In the genomic region with DNA sequence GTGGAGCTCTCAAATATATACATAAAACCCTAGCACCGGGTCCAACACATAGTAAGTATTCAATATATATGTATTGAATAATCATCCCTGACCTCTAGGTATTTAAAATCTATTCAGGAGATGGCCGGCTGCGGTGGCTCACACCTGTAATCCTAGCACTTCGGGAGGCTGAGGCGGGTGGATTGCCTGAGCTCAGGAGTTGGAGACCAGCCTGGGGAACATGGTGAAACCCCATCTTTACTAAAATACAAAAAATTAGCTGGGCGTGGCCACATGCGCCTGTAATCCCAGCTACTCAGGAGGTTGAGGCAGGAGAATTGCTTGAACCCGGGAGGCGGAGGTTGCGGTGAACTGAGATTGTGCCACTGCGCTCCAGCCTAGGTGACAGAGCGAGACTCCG, we compare ENCODE assay signal across 6 cellular contexts. TPM values are rescaled to one million over a fixed set of nuclear protein-coding genes. Genes with fewer than 3 reads are reported as not detected.
DNase-seq lines count a peak whose midpoint lies in the region; ATAC-seq and TF ChIP-seq lines count a peak whose summit lies in the region.
"Not testable (repeated sequence)": the region's sequence is repeated elsewhere in the genome, so short reads cannot be mapped to it uniquely, and the experiment has no call there.

No MANE protein-coding gene starts in this region.

- not testable (repeated sequence) for H3K27ac ChIP-seq in ACC112 (ENCODE audit: low read depth, low read length); KMS-11
- peak overlapping the region in 55 of 59 donors; percentile 1 to 100 (median 98) for H3K27ac ChIP-seq in dorsolateral prefrontal cortex
- peak overlapping the region; percentile 69 to 96 (median 86) for H3K27ac ChIP-seq in right lobe of liver
- H3K27ac ChIP-seq in sigmoid colon, result peak overlapping the region; percentile 93 to 100 (median 96)

- intact Hi-C loops in dorsolateral prefrontal cortex (cut with DNase I), result loop anchor here (10.0 kb wide), 3 partner anchors 52 to 1002 kb away; a partner anchor contains a TSS
- intact Hi-C loops in right lobe of liver (cut with DNase I), result not testable (repeated sequence)
- intact Hi-C loops in sigmoid colon (cut with DNase I), result loop anchor here (10.0 kb wide), 3 partner anchors 218 to 1222 kb away; a partner anchor contains a TSS

- H4K20me1 ChIP-seq in KMS-11 (ENCODE audit: insufficient read depth), result not testable (repeated sequence)

- H3K36me3 ChIP-seq in ACC112 (ENCODE audit: insufficient read depth, low read length); KMS-11 (ENCODE audit: insufficient read depth); right lobe of liver; sigmoid colon: not testable (repeated sequence)

- H3K4me1 ChIP-seq in ACC112 (ENCODE audit: control insufficient read depth, insufficient read depth, low read length, unreplicated experiment) (peaks cover 24% of the 10 kb centered on the region), KMS-11 (ENCODE audit: low read depth, poor library complexity, severe bottlenecking) (peaks cover 66% of the 10 kb centered on the region), right lobe of liver (peaks cover 0 to 15% (median 7%) of the 10 kb centered on the region in 4 donors), sigmoid colon (peaks cover 0 to 48% (median 46%) of the 10 kb centered on the region in 4 donors)

- H3K79me2 ChIP-seq in ACC112 (ENCODE audit: control insufficient read depth, insufficient read depth, low read length, unreplicated experiment) (peaks cover 13% of the 10 kb centered on the region), KMS-11 (ENCODE audit: insufficient read depth, low read depth) (peaks cover 11% of the 10 kb centered on the region)

- peak overlapping the region; percentile 99 for H3K27ac Mint-ChIP-seq in activated T-cell treated with anti-CD3 and anti-CD28 coated beads, Interleukin-2, amount 50 U/mL, for 24 hours

- not testable (repeated sequence) for H3K27me3 Mint-ChIP-seq in activated T-cell treated with anti-CD3 and anti-CD28 coated beads, Interleukin-2, amount 50 U/mL, for 24 hours

- H3K4me1 Mint-ChIP-seq in activated T-cell treated with anti-CD3 and anti-CD28 coated beads, Interleukin-2, amount 50 U/mL, for 24 hours (ENCODE audit: low read depth), result peaks cover 58% of the 10 kb centered on the region

- ATAC-seq in right lobe of liver, result not testable (repeated sequence)

- DNase-seq in activated T-cell treated with anti-CD3 and anti-CD28 coated beads, Interleukin-2, amount 50 U/mL, for 24 hours; dorsolateral prefrontal cortex; right lobe of liver; sigmoid colon: not testable (repeated sequence)

- not testable (repeated sequence) for TF ChIP-seq POLR2A in right lobe of liver (IDR thresholded peaks at IDR 0.05); sigmoid colon (IDR thresholded peaks at IDR 0.05)

- not testable (repeated sequence) for TF ChIP-seq EP300 in sigmoid colon (IDR thresholded peaks at IDR 0.05)

- peak overlapping the region; percentile 71 for H3K4me2 ChIP-seq in KMS-11

- H3K36me3 Mint-ChIP-seq in activated T-cell treated with anti-CD3 and anti-CD28 coated beads, Interleukin-2, amount 50 U/mL, for 24 hours (ENCODE audit: low read depth), result peaks cover 43% of the 10 kb centered on the region

- H3K9me3 Mint-ChIP-seq in activated T-cell treated with anti-CD3 and anti-CD28 coated beads, Interleukin-2, amount 50 U/mL, for 24 hours, result not testable (repeated sequence)

- H3K4me3 Mint-ChIP-seq in activated T-cell treated with anti-CD3 and anti-CD28 coated beads, Interleukin-2, amount 50 U/mL, for 24 hours, result peak overlapping the region; percentile 90

- H3K4me3 ChIP-seq in ACC112 (ENCODE audit: low read depth, low read length); KMS-11 (IDR thresholded peaks at IDR 0.05; ENCODE audit: insufficient read depth, low read depth, low read length): not testable (repeated sequence)
- H3K4me3 ChIP-seq in dorsolateral prefrontal cortex (peak overlapping the region in 25 of 59 donors; percentile 11 to 88 (median 77)), right lobe of liver (peak overlapping the region in 2 of 3 donors; percentile 6 to 64), sigmoid colon (peak overlapping the region in 1 of 4 donors; percentile 92)

- not testable (repeated sequence) for TF ChIP-seq CTCF in KMS-11 (conservative IDR thresholded peaks at IDR 0.05; ENCODE audit: low read depth, low read length); dorsolateral prefrontal cortex (IDR thresholded peaks at IDR 0.05 in 54 of 56, conservative IDR thresholded peaks at IDR 0.05 in 2 of 56; ENCODE audit: low read depth in 1 of 56, partially characterized antibody in 56 of 56); right lobe of liver (IDR thresholded peaks at IDR 0.05); sigmoid colon (IDR thresholded peaks at IDR 0.05)

- H3K9me3 ChIP-seq in right lobe of liver, sigmoid colon: not testable (repeated sequence)

- 79% methylated on average over 9 of the region's 13 CpGs for WGBS in right lobe of liver (ENCODE audit: insufficient coverage, low coverage, low lambda C conversion rate, missing lambda C conversion rate)
- WGBS in sigmoid colon, 2 donors, result 69 to 85% methylated on average over 13 of the region's 13 CpGs

- peak overlapping the region; percentile 15 for H2AFZ ChIP-seq in ACC112 (ENCODE audit: low read length, unreplicated experiment)
- peak overlapping the region; percentile 47; the same call in 1 of the 2 replicates for H2AFZ ChIP-seq in KMS-11 (ENCODE audit: low read depth)

- H3K27me3 ChIP-seq in ACC112 (ENCODE audit: insufficient read depth, low read length); KMS-11 (ENCODE audit: insufficient read depth, low read depth); dorsolateral prefrontal cortex; right lobe of liver; sigmoid colon: not testable (repeated sequence)

- H3K9ac ChIP-seq in KMS-11, result not testable (repeated sequence)

RNA-seq across cellular contexts. Expression of a gene that starts 0.7 kb away (rescaled TPM):
- total RNA-seq in dorsolateral prefrontal cortex, result 10 to 100 TPM in 27 of 120 experiments, 1 to 10 TPM in 92, under 1 TPM in 1; 0.87 to 23.5 (median 7.2) TPM
- total RNA-seq in right lobe of liver, result 1 to 10 TPM; 3.7 to 9.2 (median 5.7) TPM
- total RNA-seq in sigmoid colon, result 10 to 100 TPM in 3 of 4 donors, 1 to 10 TPM in 1; 5.0 to 13.3 (median 10.4) TPM
- polyA plus RNA-seq in sigmoid colon, result 10 to 100 TPM; 15.5 to 56.2 (median 15.6) TPM

RNA-seq across cellular contexts. Expression of a gene that starts 3.1 kb away (rescaled TPM):
- total RNA-seq in dorsolateral prefrontal cortex (10 to 100 TPM; 42.9 to 89.4 (median 59.4) TPM), right lobe of liver (10 to 100 TPM; 15.5 to 29.5 (median 24.3) TPM), sigmoid colon (10 to 100 TPM; 53.6 to 67.7 (median 57.0) TPM)
- 10 to 100 TPM; 16.6 to 55.2 (median 19.8) TPM for polyA plus RNA-seq in sigmoid colon

RNA-seq across cellular contexts. Expression of a gene that starts 9.0 kb away (rescaled TPM):
- total RNA-seq in dorsolateral prefrontal cortex, result 10 to 100 TPM in 1 of 120 experiments, 1 to 10 TPM in 119; 1.6 to 11.4 (median 5.2) TPM
- total RNA-seq in right lobe of liver, result 1 to 10 TPM in 4 of 6 experiments, under 1 TPM in 2; 0.81 to 3.4 (median 1.8) TPM
- 1 to 10 TPM; 1.9 to 8.9 (median 5.3) TPM for total RNA-seq in sigmoid colon
- 10 to 100 TPM in 1 of 3 donors, 1 to 10 TPM in 1, not detected in 1; 2.4 to 10.6 TPM for polyA plus RNA-seq in sigmoid colon

RNA-seq across cellular contexts. Expression of a gene that starts 14.9 kb away (rescaled TPM):
- total RNA-seq in dorsolateral prefrontal cortex (10 to 100 TPM; 34.1 to 70.5 (median 51.5) TPM), right lobe of liver (10 to 100 TPM; 50.5 to 90.4 (median 60.9) TPM), sigmoid colon (100 to 1,000 TPM in 2 of 4 donors, 10 to 100 TPM in 2; 61.5 to 118 (median 95.1) TPM)
- polyA plus RNA-seq in sigmoid colon, result 100 to 1,000 TPM in 2 of 3 donors, 10 to 100 TPM in 1; 95.2 to 220 (median 189) TPM

RNA-seq across cellular contexts. Expression of a gene that starts 17.2 kb away (rescaled TPM):
- total RNA-seq in dorsolateral prefrontal cortex (100 to 1,000 TPM in 4 of 120 experiments, 10 to 100 TPM in 116; 58.7 to 102 (median 81.9) TPM), right lobe of liver (10 to 100 TPM; 23.5 to 36.9 (median 31.6) TPM), sigmoid colon (10 to 100 TPM; 32.4 to 45.7 (median 36.5) TPM)
- polyA plus RNA-seq in sigmoid colon, result 10 to 100 TPM; 36.6 to 54.2 (median 37.9) TPM
